ENCODE assay signal across 17 cellular contexts in genomic region chr3:49607105-49607591, GRCh38. TPM values are rescaled to one million over a fixed set of nuclear protein-coding genes. Genes with fewer than 3 reads are reported as not detected.
A peak's percentile ranks its signal among the peaks of the same experiment; 100 is the strongest.
DNase-seq lines count a peak whose midpoint lies in the region; ATAC-seq, FAIRE-seq and TF ChIP-seq lines count a peak whose summit lies in the region.
"Had no signal": no experiment of that assay in that cellular context is flagged by ENCODE, and none has a peak within 500 bp of the region (broad histone marks: within the 10 kb centered on the region; RNA-seq: fewer than 3 reads in every experiment).

No MANE protein-coding gene starts in this region.

- ATAC-seq in HCT116 (peak; percentile 43), HG03135 (IDR thresholded peaks at IDR 0.05; ENCODE audit: unreplicated experiment) (no peak), HG03442 (IDR thresholded peaks at IDR 0.05; ENCODE audit: unreplicated experiment) (no peak), GM19035 (IDR thresholded peaks at IDR 0.05; ENCODE audit: unreplicated experiment) (no peak)
- ATAC-seq in stimulated activated effector memory CD8-positive, alpha-beta T cell treated with anti-CD3 and anti-CD28 coated beads, Interleukin-12 subunit alpha, Interleukin-12 subunit beta, amount 100 ng/mL, for 72 hours = peak; percentile 53
- ATAC-seq: activated CD8-positive, alpha-beta T cell treated with anti-CD3 and anti-CD28 coated beads, Interleukin-2, amount 10 ng/mL, durations not matched to agents 7 days and 5 days; CD8-positive, alpha-beta T cell had no signal

- H3K27ac ChIP-seq in HCT116 (ENCODE audit: low read depth, low read length) (no peak overlapping the region), astrocyte (ENCODE audit: low read depth, low read length) (no peak overlapping the region), right atrium auricular region (no peak overlapping the region)
- H3K27ac ChIP-seq: HL-60 had no signal

- H3K79me2 ChIP-seq in HCT116 (ENCODE audit: insufficient read depth, low read length) = no peaks in the 10 kb centered on the region
- no peaks in the 10 kb centered on the region for H3K79me2 ChIP-seq in astrocyte (ENCODE audit: insufficient read depth, low read length)

- H2AFZ ChIP-seq in HCT116 (ENCODE audit: low read depth, low read length, poor library complexity, severe bottlenecking) = no peak overlapping the region
- H2AFZ ChIP-seq in astrocyte (ENCODE audit: low read depth, low read length) = peak overlapping the region; percentile 10

- H3K4me1 ChIP-seq in HCT116 (ENCODE audit: control insufficient read depth in 1 of 2, insufficient read depth in 2 of 2, low read length in 2 of 2) (peaks cover 0 to 46% of the 10 kb centered on the region in 2 experiments; a peak in 3 of 4 replicates), astrocyte (ENCODE audit: insufficient read depth, low read length) (no peaks in the 10 kb centered on the region), right atrium auricular region (peaks cover 0 to 9% of the 10 kb centered on the region in 2 donors)

- no peaks in the 10 kb centered on the region for H3K36me3 Mint-ChIP-seq in astrocyte (ENCODE audit: low read depth, unreplicated experiment)
- H3K36me3 Mint-ChIP-seq in stimulated activated effector memory CD8-positive, alpha-beta T cell treated with anti-CD3 and anti-CD28 coated beads, Interleukin-12 subunit alpha, Interleukin-12 subunit beta, amount 100 ng/mL, for 72 hours = no peaks in the 10 kb centered on the region
- H3K36me3 Mint-ChIP-seq: activated naive CD4-positive, alpha-beta T cell treated with anti-CD3 and anti-CD28 coated beads, Interleukin-2, amount 10 ng/mL, durations not matched to agents 7 days and 5 days; CD8-positive, alpha-beta T cell had no signal

- DNase-seq in HCT116 (ENCODE audit: low read depth, low spot score) (no peak), astrocyte (ENCODE audit: low read depth) (no peak), right atrium auricular region (ENCODE audit: low spot score) (peak; percentile 55), GM20000 (ENCODE audit: low spot score) (no peak)
- DNase-seq in stimulated activated effector memory CD8-positive, alpha-beta T cell treated with anti-CD3 and anti-CD28 coated beads, Interleukin-12 subunit alpha, Interleukin-12 subunit beta, amount 100 ng/mL, for 72 hours (ENCODE audit: low spot score in 2 of 2) = peak in 1 of 2 donors; percentile 50
- DNase-seq: activated CD8-positive, alpha-beta T cell treated with anti-CD3 and anti-CD28 coated beads, Interleukin-2, amount 10 ng/mL, durations not matched to agents 7 days and 5 days; NCI-H1048; NCI-H510A; retina had no signal

- no peaks in the 10 kb centered on the region for H3K9me3 Mint-ChIP-seq in astrocyte (ENCODE audit: unreplicated experiment)
- H3K9me3 Mint-ChIP-seq in stimulated activated effector memory CD8-positive, alpha-beta T cell treated with anti-CD3 and anti-CD28 coated beads, Interleukin-12 subunit alpha, Interleukin-12 subunit beta, amount 100 ng/mL, for 72 hours = no peaks in the 10 kb centered on the region
- H3K9me3 Mint-ChIP-seq: activated naive CD4-positive, alpha-beta T cell treated with anti-CD3 and anti-CD28 coated beads, Interleukin-2, amount 10 ng/mL, durations not matched to agents 7 days and 5 days; CD8-positive, alpha-beta T cell; stimulated activated naive CD8-positive, alpha-beta T cell treated with anti-CD3 and anti-CD28 coated beads, Interleukin-15, Interleukin-2, amounts not matched to agents 100 ng/mL and 50 ng/mL, for 24 hours had no signal

- no peak for TF ChIP-seq RAD21 in HCT116 (IDR thresholded peaks at IDR 0.05; ENCODE audit: low read depth)

- POLR2A ChIA-PET in HCT116 (lab: Charles Lee) = no interaction called here

- peak overlapping the region; percentile 40 for H3K4me2 ChIP-seq in HCT116 (ENCODE audit: low read length)
- H3K4me2 ChIP-seq in astrocyte (ENCODE audit: low read length) = no peak overlapping the region

- RAD21 ChIA-PET in HCT116 (lab: Charles Lee; ENCODE audit: low non-redundant PET in 1 of 2, low total read pairs in 2 of 2, uncharacterized antibody in 2 of 2, unreplicated experiment in 2 of 2) = no interaction called here

- no peaks in the 10 kb centered on the region for H3K9me2 ChIP-seq in HCT116 (ENCODE audit: insufficient read depth)

- no TSS peak for BruUV-seq in HCT116 (replicated peaks; lab: Mats Ljungman, UMichigan)

- H3K4me1 Mint-ChIP-seq in astrocyte (ENCODE audit: low read depth, unreplicated experiment) = peaks cover 7% of the 10 kb centered on the region
- H3K4me1 Mint-ChIP-seq in stimulated activated effector memory CD8-positive, alpha-beta T cell treated with anti-CD3 and anti-CD28 coated beads, Interleukin-12 subunit alpha, Interleukin-12 subunit beta, amount 100 ng/mL, for 72 hours = peaks cover 32% of the 10 kb centered on the region

- peaks cover 5% of the 10 kb centered on the region for H3K27me3 Mint-ChIP-seq in astrocyte (ENCODE audit: low read depth, unreplicated experiment)
- H3K27me3 Mint-ChIP-seq: activated naive CD4-positive, alpha-beta T cell treated with anti-CD3 and anti-CD28 coated beads, Interleukin-2, amount 10 ng/mL, durations not matched to agents 7 days and 5 days; stimulated activated naive CD8-positive, alpha-beta T cell treated with anti-CD3 and anti-CD28 coated beads, Interleukin-15, Interleukin-2, amounts not matched to agents 100 ng/mL and 50 ng/mL, for 24 hours had no signal

- TF ChIP-seq POLR2A in HCT116 (IDR thresholded peaks at IDR 0.05; ENCODE audit: borderline replicate concordance, extremely low read depth, insufficient read depth, insufficient read length) = no peak

- H4K20me1 ChIP-seq in HCT116 (ENCODE audit: insufficient read depth) (no peaks in the 10 kb centered on the region), astrocyte (ENCODE audit: insufficient read depth, low read length) (no peaks in the 10 kb centered on the region)

- FAIRE-seq in astrocyte (lab: Jason Lieb, UNC) = peak; percentile 54
- FAIRE-seq: RCC 7860 had no signal

- H3K27me3 ChIP-seq in HCT116 (ENCODE audit: insufficient read depth, low read length) (no peaks in the 10 kb centered on the region), astrocyte (ENCODE audit: insufficient read depth, low read length) (no peaks in the 10 kb centered on the region), right atrium auricular region (no peaks in the 10 kb centered on the region)

- H3K9me3 ChIP-seq in HCT116 (ENCODE audit: control insufficient read depth in 1 of 2, insufficient read depth in 1 of 2, low read depth in 1 of 2, low read length in 2 of 2) = no peaks in the 10 kb centered on the region
- no peaks in the 10 kb centered on the region for H3K9me3 ChIP-seq in astrocyte (ENCODE audit: insufficient read depth, low read depth, low read length)
- no peaks in the 10 kb centered on the region for H3K9me3 ChIP-seq in right atrium auricular region

- CTCF ChIA-PET in HCT116 (lab: Charles Lee) = no interaction called here

- peak overlapping the region; percentile 41 for H3K4me3 Mint-ChIP-seq in astrocyte (ENCODE audit: unreplicated experiment)
- no peak overlapping the region for H3K4me3 Mint-ChIP-seq in stimulated activated effector memory CD8-positive, alpha-beta T cell treated with anti-CD3 and anti-CD28 coated beads, Interleukin-12 subunit alpha, Interleukin-12 subunit beta, amount 100 ng/mL, for 72 hours
- H3K4me3 Mint-ChIP-seq: activated CD8-positive, alpha-beta T cell treated with anti-CD3 and anti-CD28 coated beads, Interleukin-2, amount 10 ng/mL, durations not matched to agents 7 days and 5 days; activated naive CD4-positive, alpha-beta T cell treated with anti-CD3 and anti-CD28 coated beads, Interleukin-2, amount 10 ng/mL, durations not matched to agents 7 days and 5 days; CD8-positive, alpha-beta T cell; stimulated activated naive CD8-positive, alpha-beta T cell treated with anti-CD3 and anti-CD28 coated beads, Interleukin-15, Interleukin-2, amounts not matched to agents 100 ng/mL and 50 ng/mL, for 24 hours had no signal

- no peak overlapping the region for H3K27ac Mint-ChIP-seq in astrocyte (ENCODE audit: unreplicated experiment)
- H3K27ac Mint-ChIP-seq in stimulated activated effector memory CD8-positive, alpha-beta T cell treated with anti-CD3 and anti-CD28 coated beads, Interleukin-12 subunit alpha, Interleukin-12 subunit beta, amount 100 ng/mL, for 72 hours = no peak overlapping the region
- H3K27ac Mint-ChIP-seq: activated CD8-positive, alpha-beta T cell treated with anti-CD3 and anti-CD28 coated beads, Interleukin-2, amount 10 ng/mL, durations not matched to agents 7 days and 5 days; activated naive CD4-positive, alpha-beta T cell treated with anti-CD3 and anti-CD28 coated beads, Interleukin-2, amount 10 ng/mL, durations not matched to agents 7 days and 5 days; CD8-positive, alpha-beta T cell; stimulated activated naive CD8-positive, alpha-beta T cell treated with anti-CD3 and anti-CD28 coated beads, Interleukin-15, Interleukin-2, amounts not matched to agents 100 ng/mL and 50 ng/mL, for 24 hours had no signal

- H3K9ac ChIP-seq in HCT116 (ENCODE audit: low read length) (no peak overlapping the region), astrocyte (ENCODE audit: low read length) (no peak overlapping the region)

- H3K36me3 ChIP-seq in HCT116 (ENCODE audit: control insufficient read depth in 1 of 2, insufficient read depth in 2 of 2, low read length in 2 of 2) (no peaks in the 10 kb centered on the region), astrocyte (ENCODE audit: insufficient read depth, low read length) (no peaks in the 10 kb centered on the region), right atrium auricular region (no peaks in the 10 kb centered on the region)

- H3K4me3 ChIP-seq in HCT116 (replicated peaks in 1 of 2; ENCODE audit: low read depth in 1 of 2, low read length in 2 of 2) = no peak overlapping the region
- no peak overlapping the region for H3K4me3 ChIP-seq in astrocyte (ENCODE audit: insufficient read depth, low read depth, low read length)
- H3K4me3 ChIP-seq in right atrium auricular region = no peak overlapping the region

- intact Hi-C loops in HCT116 (cut with micrococcal nuclease) = no loop called here

- TF ChIP-seq CTCF in HCT116 (IDR thresholded peaks at IDR 0.05 in 2 of 3, conservative IDR thresholded peaks at IDR 0.05 in 1 of 3; ENCODE audit: borderline replicate concordance in 1 of 3, insufficient read depth in 1 of 3, low read depth in 2 of 3, low read length in 2 of 3) (no peak), astrocyte (IDR thresholded peaks at IDR 0.05; ENCODE audit: insufficient read depth, low read depth, low read length) (no peak), right atrium auricular region (IDR thresholded peaks at IDR 0.05) (no peak), GM20000 (IDR thresholded peaks at IDR 0.05; ENCODE audit: extremely low read depth, missing control alignments) (no peak)

TF ChIP-seq in HCT116, 20 proteins besides CTCF, POLR2A, EP300 and RAD21 (continues in another document):
- TF ChIP-seq SRF (IDR thresholded peaks at IDR 0.05; ENCODE audit: low read depth) = no peak
- TF ChIP-seq CBX3 (IDR thresholded peaks at IDR 0.05; ENCODE audit: low read depth) = peak; percentile 77; the same call in 1 of the 2 replicates
- TF ChIP-seq EZH2 (IDR thresholded peaks at IDR 0.05) = no peak
- TF ChIP-seq YY1 (IDR thresholded peaks at IDR 0.05; ENCODE audit: extremely low read depth, insufficient replicate concordance, low read depth, low read length) = no peak

RNA-seq across cellular contexts. Expression of gene BSN, which starts 52.9 kb away (rescaled TPM):
- total RNA-seq in HCT116 (2021; ENCODE audit: unreplicated experiment) (1.5 TPM), astrocyte (0.75 and 0.86 TPM in 2 replicates), right atrium auricular region (under 1 TPM; 0.41 to 0.63 TPM)
- polyA plus RNA-seq in HCT116 (2012) = 0.42 and 0.46 TPM in 2 replicates

Comparison
In these comparisons a context has a peak if more than half of its experiments do, and no peak if none do; other contexts are left out.
1. ATAC-seq: peak in HCT116 (single experiment) and stimulated activated effector memory CD8-positive, alpha-beta T cell treated with anti-CD3 and anti-CD28 coated beads, Interleukin-12 subunit alpha, Interleukin-12 subunit beta, amount 100 ng/mL, for 72 hours (single experiment); none in HG03135 (single experiment), HG03442 (single experiment) and GM19035 (single experiment).